8 cellular contexts compared by ENCODE assay signal in the genomic region with DNA sequence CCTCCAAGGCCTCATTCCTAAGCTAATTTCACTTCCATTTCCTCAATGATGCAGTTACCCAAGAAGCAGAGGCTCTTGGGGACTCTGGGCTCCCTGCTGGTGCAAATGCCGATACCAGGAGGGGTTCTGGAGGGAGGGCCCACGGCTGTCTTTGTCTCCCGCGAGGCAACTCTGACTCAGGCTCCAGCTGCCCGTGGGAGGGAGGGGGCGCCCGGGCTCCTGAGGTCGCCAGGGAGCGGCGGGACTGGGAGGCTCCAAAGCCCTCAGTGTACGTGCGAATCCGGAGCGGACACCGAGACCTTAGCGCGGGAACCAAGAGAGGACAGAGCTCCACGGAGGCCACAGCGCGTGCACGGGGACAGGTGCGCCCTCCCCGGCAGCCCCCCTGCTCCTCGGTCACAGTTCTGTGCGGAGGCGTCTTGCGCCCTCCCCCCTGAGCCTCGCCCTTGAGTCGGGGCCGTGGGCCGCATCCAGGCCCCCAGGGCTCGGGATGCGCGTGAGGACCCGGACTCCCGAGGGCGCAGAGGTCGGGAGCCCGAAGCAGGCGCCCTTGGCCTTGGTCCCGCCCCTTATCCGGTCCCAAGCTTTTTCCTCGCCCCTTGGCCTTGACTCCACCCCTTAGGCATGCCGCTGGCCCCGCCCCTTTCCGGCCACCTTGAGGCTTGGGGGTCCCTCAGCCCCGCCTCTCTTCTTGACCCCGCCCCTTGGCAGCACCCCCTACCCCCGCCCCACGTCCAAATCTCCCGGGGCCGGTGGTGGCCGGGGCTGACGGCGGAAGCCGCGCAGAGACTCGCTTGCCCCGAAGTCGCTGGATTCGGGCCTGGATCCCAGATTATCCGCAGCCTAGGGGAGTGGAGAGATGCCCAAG. TPM values are rescaled to one million over a fixed set of nuclear protein-coding genes. Genes with fewer than 3 reads are reported as not detected.
DNase-seq lines count a peak whose midpoint lies in the region; ATAC-seq, FAIRE-seq and TF ChIP-seq lines count a peak whose summit lies in the region.

No MANE protein-coding gene starts in this region.

- CTCF ChIA-PET in HepG2 (lab: Yijun Ruan, JAX; ENCODE audit: low intra/inter-chr PET ratio, low total read pairs): no interaction called here

- peak overlapping the region; percentile 61 for H3K4me3 Mint-ChIP-seq in central memory CD8-positive, alpha-beta T cell

- intact Hi-C loops in HepG2 (cut with micrococcal nuclease; ENCODE audit: unreplicated experiment): no loop called here

- no peak for TF ChIP-seq CTCF in HepG2 (CRISPR knock-in tag; IDR thresholded peaks at IDR 0.05)

- FAIRE-seq in HepG2 (lab: Jason Lieb, UNC): no peak

- 36% methylated on average over 24 of the region's 62 CpGs for WGBS in HepG2 (ENCODE audit: low lambda C conversion rate)

- H3K4me2 ChIP-seq in HepG2 (ENCODE audit: low read depth, low read length): peak overlapping the region; percentile 60

- no peak overlapping the region for H3K27ac Mint-ChIP-seq in central memory CD8-positive, alpha-beta T cell (ENCODE audit: low read depth)

- H3K4me3 ChIP-seq in HepG2 (replicated peaks in 1 of 3; ENCODE audit: insufficient read depth in 1 of 3, low read depth in 2 of 3, low read length in 3 of 3): peak overlapping the region; percentile 11 to 59 (median 15); a peak in 4 of 6 replicates

- ATAC-seq in HG02610 (IDR thresholded peaks at IDR 0.05; ENCODE audit: unreplicated experiment): peak; percentile 53
- peak; percentile 29 for ATAC-seq in central memory CD8-positive, alpha-beta T cell (replicated peaks; ENCODE audit: extremely low read depth, poor library complexity, severe bottlenecking)
- peak; percentile 6; the same call in 1 of the 3 replicates for ATAC-seq in HepG2
- peak; percentile 48 for ATAC-seq in stimulated activated naive CD8-positive, alpha-beta T cell treated with anti-CD3 and anti-CD28 coated beads, Interleukin-15, Interleukin-2, amounts not matched to agents 100 U/mL and 50 U/mL, for 24 hours

- no peaks in the 10 kb centered on the region for H3K9me3 ChIP-seq in HepG2 (ENCODE audit: low read length)

- peaks cover 23% of the 10 kb centered on the region for H3K27me3 Mint-ChIP-seq in central memory CD8-positive, alpha-beta T cell

- no TSS peak for BruUV-seq in HepG2 (replicated peaks; lab: Mats Ljungman, UMichigan)

- TF ChIP-seq EP300 in HepG2 (IDR thresholded peaks at IDR 0.05; ENCODE audit: low read depth in 2 of 2, low read length in 2 of 2): no peak
- TF ChIP-seq EP300 in HepG2 (CRISPR knock-in tag; IDR thresholded peaks at IDR 0.05; ENCODE audit: borderline replicate concordance): no peak

- H3K79me2 ChIP-seq in HepG2 (ENCODE audit: insufficient read depth, low read length): no peaks in the 10 kb centered on the region

- H3K9ac ChIP-seq in HepG2 (ENCODE audit: insufficient read depth, low read depth, low read length): no peak overlapping the region

- TF ChIP-seq RAD21 in HepG2 (CRISPR knock-in tag; IDR thresholded peaks at IDR 0.05): no peak

- no peak for TF ChIP-seq POLR2A in HepG2 (IDR thresholded peaks at IDR 0.05; ENCODE audit: insufficient read depth in 1 of 2, low read depth in 2 of 2, low read length in 2 of 2)

- no peaks in the 10 kb centered on the region for H3K36me3 ChIP-seq in HepG2 (replicated peaks in 1 of 2; ENCODE audit: control insufficient read depth in 1 of 2, insufficient read depth in 2 of 2, low read length in 2 of 2)

- H4K20me1 ChIP-seq in HepG2 (ENCODE audit: insufficient read depth, low read length): peaks cover 8% of the 10 kb centered on the region; the same call in 1 of the 2 replicates

- H3K4me1 Mint-ChIP-seq in central memory CD8-positive, alpha-beta T cell: peaks cover 5% of the 10 kb centered on the region

- in situ Hi-C loops in HepG2 (cut with HindIII; ENCODE audit: extremely low pct_ligation_motif_present, low pct_unique_long_range_greater_than_20kb): no loop called here

- POLR2A ChIA-PET in HepG2 (lab: Yijun Ruan, JAX): no interaction called here

- H3K36me3 Mint-ChIP-seq in central memory CD8-positive, alpha-beta T cell (ENCODE audit: insufficient read depth): peaks cover 2% of the 10 kb centered on the region

- peaks cover 10 to 59% of the 10 kb centered on the region in 2 experiments for H3K27me3 ChIP-seq in HepG2 (ENCODE audit: control insufficient read depth in 1 of 2, insufficient read depth in 2 of 2, low read length in 2 of 2)

- peak; percentile 69 for DNase-seq in DMS53 (lab: John Stamatoyannopoulos, UW)
- DNase-seq in DMS53 treated with DMSO at 0.1 percent for 48 hours (lab: John Stamatoyannopoulos, UW; ENCODE audit: unreplicated experiment): no peak
- DNase-seq in SIG-M5 (lab: John Stamatoyannopoulos, UW): peak; percentile 79
- DNase-seq in central memory CD8-positive, alpha-beta T cell (ENCODE audit: low spot score in 2 of 2): no peak
- DNase-seq in HepG2 (ENCODE audit: low spot score): no peak
- DNase-seq in stimulated activated naive CD8-positive, alpha-beta T cell treated with anti-CD3 and anti-CD28 coated beads, Interleukin-15, Interleukin-2, amounts not matched to agents 100 U/mL and 50 U/mL, for 24 hours: peak; percentile 73
- DNase-seq in NCI-H146 treated with DMSO at 0.1 percent for 48 hours (lab: John Stamatoyannopoulos, UW; ENCODE audit: unreplicated experiment): no peak

- H3K27ac ChIP-seq in HepG2 (ENCODE audit: extremely low read length, insufficient read depth, low read length): no peak overlapping the region

- peaks cover 44% of the 10 kb centered on the region for H3K4me1 ChIP-seq in HepG2 (ENCODE audit: insufficient read depth, low read length)

- H3K9me3 Mint-ChIP-seq in central memory CD8-positive, alpha-beta T cell: no peaks in the 10 kb centered on the region

- no peak overlapping the region for H2AFZ ChIP-seq in HepG2 (ENCODE audit: low read length)

RNA-seq across cellular contexts. Expression of gene SHISA8, which starts 4.7 kb away (rescaled TPM):
- total RNA-seq in HepG2 (2016; rRNA removed; fragmentation: Illumina TruSeq; extraction: Trizol): not detected in 2 replicates
- total RNA-seq in HepG2 (2016; cell fraction: cytosol; rRNA removed; fragmentation: Illumina TruSeq; extraction: Trizol; ENCODE audit: low read depth): not detected in 2 replicates
- not detected in 2 replicates for total RNA-seq in HepG2 (2016; cell fraction: insoluble cytoplasmic fraction; rRNA removed; fragmentation: Illumina TruSeq; extraction: Trizol)
- total RNA-seq in HepG2 (2016; cell fraction: membrane; rRNA removed; fragmentation: Illumina TruSeq; extraction: Trizol): not detected in 2 replicates
- total RNA-seq in HepG2 (2016; cell fraction: nucleus; rRNA removed; fragmentation: Illumina TruSeq; extraction: Trizol): not detected in 2 replicates
- polyA plus RNA-seq in HepG2 (2011; rRNA removed): not detected in 2 replicates
- polyA plus RNA-seq in HepG2 (2011; cell fraction: cytosol; rRNA removed): not detected in 2 replicates
- polyA plus RNA-seq in HepG2 (2011; cell fraction: nucleus; rRNA removed): not detected in 2 replicates
- polyA plus RNA-seq in HepG2 (2012): not detected in 2 replicates
- not detected in 2 replicates for polyA plus RNA-seq in HepG2 (2016; cell fraction: cytosol; fragmentation: Illumina TruSeq; extraction: Trizol; ENCODE audit: low read depth)
- polyA plus RNA-seq in HepG2 (2016; cell fraction: insoluble cytoplasmic fraction; fragmentation: Illumina TruSeq; extraction: Trizol; ENCODE audit: low read depth): not detected in 2 replicates
- polyA plus RNA-seq in HepG2 (2016; cell fraction: membrane; fragmentation: Illumina TruSeq; extraction: Trizol; ENCODE audit: low read depth): not detected in 2 replicates
- not detected in 2 replicates for polyA plus RNA-seq in HepG2 (2016; cell fraction: nucleus; fragmentation: Illumina TruSeq; extraction: Trizol; ENCODE audit: insufficient read depth, low read depth)
- polyA minus RNA-seq in HepG2 (2011; rRNA and poly(A)+ RNA removed; ENCODE audit: low replicate concordance): not detected in 2 replicates
- not detected in 2 replicates for polyA minus RNA-seq in HepG2 (2011; cell fraction: cytosol; rRNA and poly(A)+ RNA removed)
- not detected in 2 replicates for polyA minus RNA-seq in HepG2 (2011; cell fraction: nucleus; rRNA and poly(A)+ RNA removed)

RNA-seq across cellular contexts. Expression of gene TNFRSF13C, which starts 7.0 kb away (rescaled TPM):
- 0.11 TPM in 1 of 2 replicates, not detected in the other for total RNA-seq in HepG2 (2016; rRNA removed; fragmentation: Illumina TruSeq; extraction: Trizol)
- total RNA-seq in HepG2 (2016; cell fraction: cytosol; rRNA removed; fragmentation: Illumina TruSeq; extraction: Trizol; ENCODE audit: low read depth): 0.10 TPM in 1 of 2 replicates, not detected in the other
- 0.17 TPM in 1 of 2 replicates, not detected in the other for total RNA-seq in HepG2 (2016; cell fraction: insoluble cytoplasmic fraction; rRNA removed; fragmentation: Illumina TruSeq; extraction: Trizol)
- 0.07 and 0.09 TPM in 2 replicates for total RNA-seq in HepG2 (2016; cell fraction: membrane; rRNA removed; fragmentation: Illumina TruSeq; extraction: Trizol)
- total RNA-seq in HepG2 (2016; cell fraction: nucleus; rRNA removed; fragmentation: Illumina TruSeq; extraction: Trizol): 0.25 and 0.38 TPM in 2 replicates
- 0.22 and 0.29 TPM in 2 replicates for polyA plus RNA-seq in HepG2 (2011; rRNA removed)
- 0.03 and 0.04 TPM in 2 replicates for polyA plus RNA-seq in HepG2 (2011; cell fraction: cytosol; rRNA removed)
- 1.2 and 1.7 TPM in 2 replicates for polyA plus RNA-seq in HepG2 (2011; cell fraction: nucleus; rRNA removed)
- 0.16 and 0.31 TPM in 2 replicates for polyA plus RNA-seq in HepG2 (2012)
- polyA plus RNA-seq in HepG2 (2016; cell fraction: cytosol; fragmentation: Illumina TruSeq; extraction: Trizol; ENCODE audit: low read depth): not detected in 2 replicates
- polyA plus RNA-seq in HepG2 (2016; cell fraction: insoluble cytoplasmic fraction; fragmentation: Illumina TruSeq; extraction: Trizol; ENCODE audit: low read depth): 0.05 TPM in 1 of 2 replicates, not detected in the other
- polyA plus RNA-seq in HepG2 (2016; cell fraction: membrane; fragmentation: Illumina TruSeq; extraction: Trizol; ENCODE audit: low read depth): 0.05 and 0.06 TPM in 2 replicates
- polyA plus RNA-seq in HepG2 (2016; cell fraction: nucleus; fragmentation: Illumina TruSeq; extraction: Trizol; ENCODE audit: insufficient read depth, low read depth): 1.1 and 1.2 TPM in 2 replicates
- polyA minus RNA-seq in HepG2 (2011; rRNA and poly(A)+ RNA removed; ENCODE audit: low replicate concordance): 0.46 and 1.4 TPM in 2 replicates
- polyA minus RNA-seq in HepG2 (2011; cell fraction: cytosol; rRNA and poly(A)+ RNA removed): 0.20 TPM in 1 of 2 replicates, not detected in the other
- 0.26 and 0.37 TPM in 2 replicates for polyA minus RNA-seq in HepG2 (2011; cell fraction: nucleus; rRNA and poly(A)+ RNA removed)

RNA-seq across cellular contexts. Expression of gene CENPM, which starts 27.4 kb away (rescaled TPM):
- 37.3 and 41.8 TPM in 2 replicates for total RNA-seq in HepG2 (2016; rRNA removed; fragmentation: Illumina TruSeq; extraction: Trizol)
- total RNA-seq in HepG2 (2016; cell fraction: cytosol; rRNA removed; fragmentation: Illumina TruSeq; extraction: Trizol; ENCODE audit: low read depth): 13.0 and 13.7 TPM in 2 replicates
- total RNA-seq in HepG2 (2016; cell fraction: insoluble cytoplasmic fraction; rRNA removed; fragmentation: Illumina TruSeq; extraction: Trizol): 37.1 and 38.5 TPM in 2 replicates
- total RNA-seq in HepG2 (2016; cell fraction: membrane; rRNA removed; fragmentation: Illumina TruSeq; extraction: Trizol): 17.3 and 25.3 TPM in 2 replicates
- 25.4 and 26.0 TPM in 2 replicates for total RNA-seq in HepG2 (2016; cell fraction: nucleus; rRNA removed; fragmentation: Illumina TruSeq; extraction: Trizol)
- polyA plus RNA-seq in HepG2 (2011; rRNA removed): 10.6 and 11.2 TPM in 2 replicates
- polyA plus RNA-seq in HepG2 (2011; cell fraction: cytosol; rRNA removed): 6.7 and 15.2 TPM in 2 replicates
- polyA plus RNA-seq in HepG2 (2011; cell fraction: nucleus; rRNA removed): 15.5 and 21.0 TPM in 2 replicates
- polyA plus RNA-seq in HepG2 (2012): 4.9 and 8.1 TPM in 2 replicates
- 11.6 and 12.9 TPM in 2 replicates for polyA plus RNA-seq in HepG2 (2016; cell fraction: cytosol; fragmentation: Illumina TruSeq; extraction: Trizol; ENCODE audit: low read depth)
- polyA plus RNA-seq in HepG2 (2016; cell fraction: insoluble cytoplasmic fraction; fragmentation: Illumina TruSeq; extraction: Trizol; ENCODE audit: low read depth): 35.7 and 42.0 TPM in 2 replicates
- polyA plus RNA-seq in HepG2 (2016; cell fraction: membrane; fragmentation: Illumina TruSeq; extraction: Trizol; ENCODE audit: low read depth): 15.9 TPM in 2 replicates
- polyA plus RNA-seq in HepG2 (2016; cell fraction: nucleus; fragmentation: Illumina TruSeq; extraction: Trizol; ENCODE audit: insufficient read depth, low read depth): 29.0 and 31.5 TPM in 2 replicates
- polyA minus RNA-seq in HepG2 (2011; rRNA and poly(A)+ RNA removed; ENCODE audit: low replicate concordance): 31.7 and 74.0 TPM in 2 replicates
- polyA minus RNA-seq in HepG2 (2011; cell fraction: cytosol; rRNA and poly(A)+ RNA removed): 4.4 and 9.0 TPM in 2 replicates
- polyA minus RNA-seq in HepG2 (2011; cell fraction: nucleus; rRNA and poly(A)+ RNA removed): 7.8 and 10.3 TPM in 2 replicates

RNA-seq across cellular contexts. Expression of gene SEPTIN3, which starts 49.7 kb away (rescaled TPM):
- total RNA-seq in HepG2 (2016; rRNA removed; fragmentation: Illumina TruSeq; extraction: Trizol): not detected in 2 replicates
- not detected in 2 replicates for total RNA-seq in HepG2 (2016; cell fraction: cytosol; rRNA removed; fragmentation: Illumina TruSeq; extraction: Trizol; ENCODE audit: low read depth)
- not detected in 2 replicates for total RNA-seq in HepG2 (2016; cell fraction: insoluble cytoplasmic fraction; rRNA removed; fragmentation: Illumina TruSeq; extraction: Trizol)
- 0.03 TPM in 1 of 2 replicates, not detected in the other for total RNA-seq in HepG2 (2016; cell fraction: membrane; rRNA removed; fragmentation: Illumina TruSeq; extraction: Trizol)
- total RNA-seq in HepG2 (2016; cell fraction: nucleus; rRNA removed; fragmentation: Illumina TruSeq; extraction: Trizol): not detected in 2 replicates
- 0.04 and 0.08 TPM in 2 replicates for polyA plus RNA-seq in HepG2 (2011; rRNA removed)
- 0.01 and 0.04 TPM in 2 replicates for polyA plus RNA-seq in HepG2 (2011; cell fraction: cytosol; rRNA removed)
- polyA plus RNA-seq in HepG2 (2011; cell fraction: nucleus; rRNA removed): 0.14 TPM in 1 of 2 replicates, not detected in the other
- polyA plus RNA-seq in HepG2 (2012): 0.08 TPM in 1 of 2 replicates, not detected in the other
- polyA plus RNA-seq in HepG2 (2016; cell fraction: cytosol; fragmentation: Illumina TruSeq; extraction: Trizol; ENCODE audit: low read depth): not detected in 2 replicates
- polyA plus RNA-seq in HepG2 (2016; cell fraction: insoluble cytoplasmic fraction; fragmentation: Illumina TruSeq; extraction: Trizol; ENCODE audit: low read depth): 0.07 TPM in 1 of 2 replicates, not detected in the other
- 0.07 TPM in 1 of 2 replicates, not detected in the other for polyA plus RNA-seq in HepG2 (2016; cell fraction: membrane; fragmentation: Illumina TruSeq; extraction: Trizol; ENCODE audit: low read depth)
- polyA plus RNA-seq in HepG2 (2016; cell fraction: nucleus; fragmentation: Illumina TruSeq; extraction: Trizol; ENCODE audit: insufficient read depth, low read depth): 0.09 TPM in 1 of 2 replicates, not detected in the other
- 0.04 and 2.7 TPM in 2 replicates for polyA minus RNA-seq in HepG2 (2011; rRNA and poly(A)+ RNA removed; ENCODE audit: low replicate concordance)
- polyA minus RNA-seq in HepG2 (2011; cell fraction: cytosol; rRNA and poly(A)+ RNA removed): not detected in 2 replicates
- polyA minus RNA-seq in HepG2 (2011; cell fraction: nucleus; rRNA and poly(A)+ RNA removed): not detected in 2 replicates

Comparison
In these comparisons a context has a peak if more than half of its experiments do, and no peak if none do; other contexts are left out.
1. DNase-seq: peak in DMS53 (single experiment), SIG-M5 (single experiment) and stimulated activated naive CD8-positive, alpha-beta T cell treated with anti-CD3 and anti-CD28 coated beads, Interleukin-15, Interleukin-2, amounts not matched to agents 100 U/mL and 50 U/mL, for 24 hours (single experiment); none in DMS53 treated with DMSO at 0.1 percent for 48 hours (single experiment), central memory CD8-positive, alpha-beta T cell (0 of 2), HepG2 (single experiment) and NCI-H146 treated with DMSO at 0.1 percent for 48 hours (single experiment).
2. Peak in every context shown above with its lines, with median percentiles within 50 percentile points of each other: ATAC-seq.